In the genomic region with DNA sequence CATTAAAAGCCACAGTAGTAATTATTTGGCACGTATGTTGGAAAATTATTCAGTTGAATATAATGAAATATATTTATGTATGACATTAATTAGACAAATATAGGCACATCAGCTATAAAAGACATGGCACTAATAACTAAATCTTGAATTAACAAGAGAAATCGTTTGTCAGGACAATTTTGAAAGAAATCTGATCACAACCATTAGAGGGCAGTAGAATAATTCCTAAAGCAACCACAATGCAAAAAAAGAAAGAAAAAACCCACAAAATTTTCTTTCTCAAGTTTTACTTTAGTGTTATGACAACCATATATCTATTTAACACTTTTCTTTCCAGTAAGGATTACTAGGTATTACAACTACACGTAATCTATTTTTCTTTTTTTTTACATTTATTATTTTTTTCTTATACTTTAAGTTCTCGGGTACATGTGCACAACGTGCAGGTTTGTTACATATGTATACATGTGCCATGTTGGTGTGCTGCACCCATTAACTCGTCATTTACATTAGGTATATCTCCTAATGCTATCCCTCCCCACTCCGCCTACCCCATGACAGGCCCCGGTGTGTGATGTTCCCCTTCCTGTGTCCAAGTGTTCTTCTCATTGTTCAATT, we compare ENCODE assay signal across 8 cellular contexts.
DNase-seq lines count a peak whose midpoint lies in the region; ATAC-seq, FAIRE-seq and TF ChIP-seq lines count a peak whose summit lies in the region.
"Not testable (repeated sequence)": the region's sequence is repeated elsewhere in the genome, so short reads cannot be mapped to it uniquely, and the experiment has no call there.

No MANE protein-coding gene starts in this region.

- peak; percentile 78 for TF ChIP-seq RAD21 in GM12878 (IDR thresholded peaks at IDR 0.05; ENCODE audit: insufficient read depth, low read depth, low read length)

- not testable (repeated sequence) for H3K9me3 Mint-ChIP-seq in CD8-positive, alpha-beta T cell

- not testable (repeated sequence) for H3K4me1 Mint-ChIP-seq in CD8-positive, alpha-beta T cell (ENCODE audit: low read depth)

- SMC1A ChIA-PET in GM12878 (lab: Charles Lee; ENCODE audit: uncharacterized antibody, unreplicated experiment), result interaction anchor here (0.7 to 9.1 kb wide), 32 partner anchors 8 to 460 kb away, joined by 3 to 223 read pairs (median 4); partner anchors contain the start of gene DNAH7

- not testable (repeated sequence) for FAIRE-seq in GM12878 (lab: Jason Lieb, UNC)

- H3K27ac ChIP-seq in CD8-positive, alpha-beta T cell (ENCODE audit: low read depth, low read length); GM23248; Peyer's patch; GM12878 (ENCODE audit: control insufficient read depth, insufficient read depth); lung (ENCODE audit: low read depth in 1 of 2, low read length in 1 of 2); stomach: not testable (repeated sequence)

- not testable (repeated sequence) for H3K9me2 ChIP-seq in GM23248 (ENCODE audit: insufficient read depth)

- H3K9ac ChIP-seq in GM23248; GM12878 (ENCODE audit: control insufficient read depth, insufficient read depth, low read length): not testable (repeated sequence)

- RAD21 ChIA-PET in GM12878 (lab: Charles Lee; ENCODE audit: unreplicated experiment), result interaction anchor here (0.7 to 5.6 kb wide), 33 partner anchors 9 to 453 kb away, joined by 3 to 126 read pairs (median 4); partner anchors contain the start of gene DNAH7

- not testable (repeated sequence) for H3K36me3 ChIP-seq in CD8-positive, alpha-beta T cell (ENCODE audit: insufficient read depth, low read length); GM23248 (ENCODE audit: low read depth); Peyer's patch; GM12878 (ENCODE audit: control insufficient read depth in 2 of 2, insufficient read depth in 2 of 2, low read length in 1 of 2); lung (ENCODE audit: control insufficient read depth in 2 of 2, insufficient read depth in 2 of 2, low read length in 2 of 2); stomach

- POLR2A ChIA-PET in CD8-positive, alpha-beta T cell (lab: Charles Lee); GM12878 (lab: Charles Lee): not testable (repeated sequence)

- in situ Hi-C loops in GM23248 (cut with MboI), result loop anchor here (10.0 kb wide), 1 partner anchor 457 kb away; no protein-coding TSS in a partner anchor
- in situ Hi-C loops in GM12878 (cut with MboI), result loop anchor here (5.0 kb wide), 1 partner anchor 154 kb away; no protein-coding TSS in a partner anchor

- H3K27me3 Mint-ChIP-seq in CD8-positive, alpha-beta T cell (ENCODE audit: low read depth), result not testable (repeated sequence)

- H2AFZ ChIP-seq in GM23248; GM12878 (ENCODE audit: control insufficient read depth, low read depth, low read length): not testable (repeated sequence)

- H3K4me2 ChIP-seq in GM23248 (ENCODE audit: unreplicated experiment); GM12878 (ENCODE audit: control insufficient read depth, insufficient read depth): not testable (repeated sequence)

- H3K4me3 Mint-ChIP-seq in CD8-positive, alpha-beta T cell, result not testable (repeated sequence)

- not testable (repeated sequence) for ATAC-seq in CD8-positive, alpha-beta T cell; GM12878; lung (ENCODE audit: insufficient read depth, low FRiP score)

- intact Hi-C loops in CD8-positive, alpha-beta T cell (cut with DNase I, micrococcal nuclease), result loop anchor here (2.0 to 10.0 kb wide), 3 partner anchors 155 to 347 kb away; no protein-coding TSS in a partner anchor
- intact Hi-C loops in GM12878 (cut with micrococcal nuclease; ENCODE audit: unreplicated experiment), result loop anchor here (1.0 to 10.0 kb wide), 4 partner anchors 79 to 457 kb away; no protein-coding TSS in a partner anchor
- intact Hi-C loops in stomach (cut with DNase I; ENCODE audit: low total_unique reads), result not testable (repeated sequence)

- H3K4me3 ChIP-seq in CD8-positive, alpha-beta T cell (ENCODE audit: low read depth, low read length); GM23248; Peyer's patch; GM12878; lung; stomach: not testable (repeated sequence)

- H3K27ac Mint-ChIP-seq in CD8-positive, alpha-beta T cell, result not testable (repeated sequence)

- CTCF ChIA-PET in CD8-positive, alpha-beta T cell (lab: Charles Lee), result interaction anchor here (0.8 to 2.2 kb wide), 12 partner anchors 8 to 220 kb away, joined by 3 to 10 read pairs (median 3); no protein-coding TSS in a partner anchor
- CTCF ChIA-PET in GM12878 (lab: Yijun Ruan, JAX), result interaction anchor here (0.5 to 8.3 kb wide), 45 partner anchors 8 to 555 kb away, joined by 3 to 220 read pairs (median 4); partner anchors contain the start of genes DNAH7 and GTF3C3

- H3K4me1 ChIP-seq in CD8-positive, alpha-beta T cell (ENCODE audit: insufficient read depth, low read length); Peyer's patch; GM12878 (ENCODE audit: control insufficient read depth, insufficient read depth, low read length); lung (ENCODE audit: control insufficient read depth in 2 of 2, insufficient read depth in 2 of 2, low read length in 2 of 2); stomach: not testable (repeated sequence)
- peaks cover 25% of the 10 kb centered on the region for H3K4me1 ChIP-seq in GM23248 (ENCODE audit: insufficient read depth)

- H3K9me3 ChIP-seq in CD8-positive, alpha-beta T cell (ENCODE audit: low read length); GM23248 (ENCODE audit: low read depth); Peyer's patch; GM12878 (replicated peaks; ENCODE audit: control insufficient read depth, insufficient read depth, low read length); lung (ENCODE audit: control insufficient read depth in 2 of 2, insufficient read depth in 1 of 2, low read length in 1 of 2); stomach: not testable (repeated sequence)

- not testable (repeated sequence) for BruUV-seq in GM12878 (replicated peaks; lab: Mats Ljungman, UMichigan)

- H3K27me3 ChIP-seq in CD8-positive, alpha-beta T cell (ENCODE audit: insufficient read depth, low read length); GM23248 (replicated peaks; ENCODE audit: insufficient read depth); Peyer's patch; GM12878 (replicated peaks in 1 of 2; ENCODE audit: control insufficient read depth in 2 of 2, insufficient read depth in 2 of 2, low read length in 1 of 2); lung (ENCODE audit: control insufficient read depth, insufficient read depth); stomach: not testable (repeated sequence)

- TF ChIP-seq POLR2A in Peyer's patch (IDR thresholded peaks at IDR 0.05); GM12878 (IDR thresholded peaks at IDR 0.05; ENCODE audit: low read depth, low read length); stomach (IDR thresholded peaks at IDR 0.05): not testable (repeated sequence)

- not testable (repeated sequence) for H4K20me1 ChIP-seq in GM23248 (ENCODE audit: insufficient read depth); GM12878 (ENCODE audit: control insufficient read depth, insufficient read depth)

- not testable (repeated sequence) for H3K36me3 Mint-ChIP-seq in CD8-positive, alpha-beta T cell

- 52 to 59% methylated on average over 8 of the region's 8 CpGs for WGBS in GM23248 (ENCODE audit: low coverage in 1 of 2, low lambda C conversion rate in 2 of 2, missing lambda C conversion rate in 2 of 2), 2 experiments
- WGBS in GM12878 (ENCODE audit: insufficient coverage, insufficient replicate concordance, low lambda C conversion rate, missing lambda C conversion rate), result 37% methylated on average over 8 of the region's 8 CpGs
- WGBS in lung, 2 donors, result 69 to 70% methylated on average over 8 of the region's 8 CpGs
- WGBS in stomach, 5 donors, result 50 to 58% (median 57%) methylated on average over 8 of the region's 8 CpGs

- TF ChIP-seq EP300 in GM12878 (IDR thresholded peaks at IDR 0.05; ENCODE audit: borderline replicate concordance in 1 of 2, control insufficient read depth in 1 of 2, low read depth in 2 of 2, low read length in 2 of 2); stomach (IDR thresholded peaks at IDR 0.05): not testable (repeated sequence)

- H3K79me2 ChIP-seq in GM23248 (ENCODE audit: insufficient read depth); GM12878 (ENCODE audit: control insufficient read depth, insufficient read depth, low read length): not testable (repeated sequence)

- TF ChIP-seq CTCF in CD8-positive, alpha-beta T cell (IDR thresholded peaks at IDR 0.05), result peak; percentile 61
- TF ChIP-seq CTCF in Peyer's patch (IDR thresholded peaks at IDR 0.05), result peak; percentile 22 to 64 (median 52)
- TF ChIP-seq CTCF in GM12878 (IDR thresholded peaks at IDR 0.05 in 2 of 3, conservative IDR thresholded peaks at IDR 0.05 in 1 of 3; ENCODE audit: control insufficient read depth in 2 of 3, extremely low read depth in 1 of 3, insufficient read depth in 1 of 3, low read depth in 3 of 3, low read length in 3 of 3), result peak in 2 of 3 experiments; percentile 30 to 34; a peak in 3 of 6 replicates
- peak; percentile 19 for TF ChIP-seq CTCF in lung (IDR thresholded peaks at IDR 0.05; ENCODE audit: control extremely low read depth, extremely low read depth)
- TF ChIP-seq CTCF in stomach (IDR thresholded peaks at IDR 0.05), result peak in 4 of 7 experiments; percentile 8 to 48 (median 27)

- not testable (repeated sequence) for DNase-seq in CD8-positive, alpha-beta T cell; Peyer's patch; GM12878 (ENCODE audit: low read depth, low spot score); lung (ENCODE audit: low spot score); stomach
- DNase-seq in GM23248, result peak; percentile 58
- DNase-seq in NCI-H1105 treated with DMSO at 0.1 percent for 48 hours (lab: John Stamatoyannopoulos, UW), result peak; percentile 42
- DNase-seq in fibroblast of peridontal ligament (ENCODE audit: extremely low read depth), result peak; percentile 85

- H3F3A ChIP-seq in GM23248 (ENCODE audit: insufficient read depth), result peaks cover 26% of the 10 kb centered on the region
